Comparison of ENCODE assay signal across 1 cellular context in genomic region chr7:44791278-44792219, GRCh38.
TF ChIP-seq lines count a peak whose summit lies in the region.

No MANE protein-coding gene starts in this region.

TF ChIP-seq in SK-N-SH treated with all-trans-retinoic acid at 6 μM for 48 hours, 23 proteins besides CTCF, POLR2A, EP300 and RAD21 (continued from another document):
- TF ChIP-seq PATZ1 (CRISPR knock-in tag; IDR thresholded peaks at IDR 0.05; ENCODE audit: borderline replicate concordance) (no peak), SNAI2 (CRISPR knock-in tag; IDR thresholded peaks at IDR 0.05) (no peak), TSHZ2 (CRISPR knock-in tag; IDR thresholded peaks at IDR 0.05) (no peak), POU6F1 (CRISPR knock-in tag; IDR thresholded peaks at IDR 0.05; ENCODE audit: borderline replicate concordance, low read depth) (no peak), ZNF565 (CRISPR knock-in tag; conservative IDR thresholded peaks at IDR 0.05; ENCODE audit: low read depth) (no peak), RARB (CRISPR knock-in tag; IDR thresholded peaks at IDR 0.05) (no peak), ISL1 (CRISPR knock-in tag; IDR thresholded peaks at IDR 0.05) (no peak), ZFP3 (CRISPR knock-in tag; IDR thresholded peaks at IDR 0.05) (no peak), BACH2 (CRISPR knock-in tag; IDR thresholded peaks at IDR 0.05; ENCODE audit: borderline replicate concordance) (no peak), GLIS3 (CRISPR knock-in tag; IDR thresholded peaks at IDR 0.05) (no peak), CSDC2 (CRISPR knock-in tag; IDR thresholded peaks at IDR 0.05) (no peak), ARNTL (CRISPR knock-in tag; IDR thresholded peaks at IDR 0.05; ENCODE audit: borderline replicate concordance, low read depth) (no peak), PPARA (CRISPR knock-in tag; IDR thresholded peaks at IDR 0.05; ENCODE audit: borderline replicate concordance) (no peak), TCF4 (CRISPR knock-in tag; IDR thresholded peaks at IDR 0.05; ENCODE audit: borderline replicate concordance) (no peak)
